ENCODE assay signal across 17 cellular contexts in genomic region chr4:38837849-38838248, GRCh38. TPM values are rescaled to one million over a fixed set of nuclear protein-coding genes. Genes with fewer than 3 reads are reported as not detected.
DNase-seq lines count a peak whose midpoint lies in the region; ATAC-seq and TF ChIP-seq lines count a peak whose summit lies in the region.
"Had no signal": no experiment of that assay in that cellular context is flagged by ENCODE, and none has a peak within 500 bp of the region (broad histone marks: within the 10 kb centered on the region; RNA-seq: fewer than 3 reads in every experiment).

No MANE protein-coding gene starts in this region.

- no peaks in the 10 kb centered on the region for H3F3A ChIP-seq in PC-3 (ENCODE audit: low read length, unreplicated experiment)

- POLR2A ChIA-PET in PC-3 (lab: Charles Lee; ENCODE audit: unreplicated experiment) = no interaction called here

- H3K27ac ChIP-seq in PC-3 (ENCODE audit: low read length) = peak overlapping the region; percentile 39
- H3K27ac ChIP-seq in ovary = no peak overlapping the region
- H3K27ac ChIP-seq: VCaP had no signal

- H3K9me3 ChIP-seq in PC-3 (ENCODE audit: low read length) (no peaks in the 10 kb centered on the region; the same call in 1 of the 2 replicates), ovary (no peaks in the 10 kb centered on the region)

- H3K9me2 ChIP-seq in PC-3 (replicated peaks; ENCODE audit: low read length) = no peaks in the 10 kb centered on the region

- no peaks in the 10 kb centered on the region for H4K20me1 ChIP-seq in PC-3 (ENCODE audit: low read length)

- no peak overlapping the region for H3K4me2 ChIP-seq in PC-3 (ENCODE audit: low read length)

- H2AFZ ChIP-seq in PC-3 (ENCODE audit: low read length) = no peak overlapping the region

- intact Hi-C loops in PC-3 (cut with micrococcal nuclease) (no loop called here), ovary (cut with DNase I) (no loop called here)

- H3K36me3 Mint-ChIP-seq in activated naive CD4-positive, alpha-beta T cell treated with anti-CD3 and anti-CD28 coated beads, Interleukin-2, amount 50 U/mL, for 72 hours = peaks cover 13 to 20% of the 10 kb centered on the region in 2 donors
- peaks cover 44% of the 10 kb centered on the region for H3K36me3 Mint-ChIP-seq in activated naive CD4-positive, alpha-beta T cell treated with anti-CD3 and anti-CD28 coated beads, Interleukin-2, amount 10 ng/mL, durations not matched to agents 7 days and 5 days
- no peaks in the 10 kb centered on the region for H3K36me3 Mint-ChIP-seq in central memory CD8-positive, alpha-beta T cell (ENCODE audit: insufficient read depth)
- H3K36me3 Mint-ChIP-seq in stimulated activated memory B cell treated with anti-CD40 and anti-IgM and Interleukin-4, amounts not matched to agents 10 μg/mL and 1 μg/mL and 100 μg/mL, for 72 hours = peaks cover 82% of the 10 kb centered on the region

- no peak overlapping the region for H3K4me3 Mint-ChIP-seq in activated naive CD4-positive, alpha-beta T cell treated with anti-CD3 and anti-CD28 coated beads, Interleukin-2, amount 10 ng/mL, durations not matched to agents 7 days and 5 days
- peak overlapping the region; percentile 43 for H3K4me3 Mint-ChIP-seq in central memory CD8-positive, alpha-beta T cell
- H3K4me3 Mint-ChIP-seq in stimulated activated memory B cell treated with anti-CD40 and anti-IgM and Interleukin-4, amounts not matched to agents 10 μg/mL and 1 μg/mL and 100 μg/mL, for 72 hours = peak overlapping the region; percentile 3

- BruUV-seq in PC-3 (replicated peaks; lab: Mats Ljungman, UMichigan) = no TSS peak

- no peak for TF ChIP-seq EP300 in ovary (IDR thresholded peaks at IDR 0.05)

- CTCF ChIA-PET in activated naive CD4-positive, alpha-beta T cell treated with anti-CD3 and anti-CD28 coated beads, Interleukin-2, amount 10 ng/mL, durations not matched to agents 7 days and 5 days (lab: Charles Lee) = interaction anchor here (1.1 kb wide), 1 partner anchor 32 kb away, joined by 3 read pairs; no protein-coding TSS in a partner anchor
- CTCF ChIA-PET in PC-3 (lab: Charles Lee) = no interaction called here

- H3K4me1 ChIP-seq in PC-3 (ENCODE audit: insufficient read depth, low read length) = peaks cover 9% of the 10 kb centered on the region; the same call in 1 of the 2 replicates
- H3K4me1 ChIP-seq in ovary (ENCODE audit: insufficient read depth) = no peaks in the 10 kb centered on the region

- no peaks in the 10 kb centered on the region for H3K79me2 ChIP-seq in PC-3 (ENCODE audit: low read length)

- H3K27me3 Mint-ChIP-seq in activated naive CD4-positive, alpha-beta T cell treated with anti-CD3 and anti-CD28 coated beads, Interleukin-2, amount 10 ng/mL, durations not matched to agents 7 days and 5 days = no peaks in the 10 kb centered on the region
- peaks cover 2% of the 10 kb centered on the region for H3K27me3 Mint-ChIP-seq in central memory CD8-positive, alpha-beta T cell
- no peaks in the 10 kb centered on the region for H3K27me3 Mint-ChIP-seq in stimulated activated memory B cell treated with anti-CD40 and anti-IgM and Interleukin-4, amounts not matched to agents 10 μg/mL and 1 μg/mL and 100 μg/mL, for 72 hours

- peak; percentile 33 to 52 for ATAC-seq in activated naive CD4-positive, alpha-beta T cell treated with anti-CD3 and anti-CD28 coated beads, Interleukin-2, amount 50 U/mL, for 72 hours
- peak; percentile 48 for ATAC-seq in PC-3
- ATAC-seq in central memory CD8-positive, alpha-beta T cell (replicated peaks; ENCODE audit: extremely low read depth, poor library complexity, severe bottlenecking) = no peak
- ATAC-seq in stimulated activated memory B cell treated with anti-CD40 and anti-IgM and Interleukin-4, amounts not matched to agents 10 μg/mL and 1 μg/mL and 100 μg/mL, for 72 hours = no peak
- no peak for ATAC-seq in HG02759 (IDR thresholded peaks at IDR 0.05; ENCODE audit: unreplicated experiment)

- TF ChIP-seq POLR2A in ovary (IDR thresholded peaks at IDR 0.05) = no peak

- no peak overlapping the region for H3K4me3 ChIP-seq in PC-3 (ENCODE audit: low read length)
- H3K4me3 ChIP-seq in ovary = no peak overlapping the region

- peaks cover 25% of the 10 kb centered on the region for H3K4me1 Mint-ChIP-seq in activated naive CD4-positive, alpha-beta T cell treated with anti-CD3 and anti-CD28 coated beads, Interleukin-2, amount 10 ng/mL, durations not matched to agents 7 days and 5 days
- H3K4me1 Mint-ChIP-seq in central memory CD8-positive, alpha-beta T cell = peaks cover 20% of the 10 kb centered on the region
- peaks cover 51% of the 10 kb centered on the region for H3K4me1 Mint-ChIP-seq in stimulated activated memory B cell treated with anti-CD40 and anti-IgM and Interleukin-4, amounts not matched to agents 10 μg/mL and 1 μg/mL and 100 μg/mL, for 72 hours

- H3K27ac Mint-ChIP-seq in activated naive CD4-positive, alpha-beta T cell treated with anti-CD3 and anti-CD28 coated beads, Interleukin-2, amount 50 U/mL, for 72 hours = no peak overlapping the region
- H3K27ac Mint-ChIP-seq in activated naive CD4-positive, alpha-beta T cell treated with anti-CD3 and anti-CD28 coated beads, Interleukin-2, amount 10 ng/mL, durations not matched to agents 7 days and 5 days = no peak overlapping the region
- H3K27ac Mint-ChIP-seq in central memory CD8-positive, alpha-beta T cell (ENCODE audit: low read depth) = peak overlapping the region; percentile 41
- peak overlapping the region; percentile 89 for H3K27ac Mint-ChIP-seq in stimulated activated memory B cell treated with anti-CD40 and anti-IgM and Interleukin-4, amounts not matched to agents 10 μg/mL and 1 μg/mL and 100 μg/mL, for 72 hours

- H3K36me3 ChIP-seq in PC-3 (ENCODE audit: low read depth, low read length) (peaks cover 3% of the 10 kb centered on the region; the same call in 1 of the 2 replicates), ovary (no peaks in the 10 kb centered on the region)

- no peaks in the 10 kb centered on the region for H3K27me3 ChIP-seq in PC-3 (ENCODE audit: low read length)
- no peaks in the 10 kb centered on the region for H3K27me3 ChIP-seq in ovary

- no peak overlapping the region for H3K9ac ChIP-seq in PC-3 (ENCODE audit: low read length)

- TF ChIP-seq CTCF in PC-3 (conservative IDR thresholded peaks at IDR 0.05; ENCODE audit: low read depth, low read length) (no peak), ovary (IDR thresholded peaks at IDR 0.05) (no peak)

- 72 to 79% (median 75%) methylated on average over 2 of the region's 2 CpGs for WGBS in ovary, 3 donors

- DNase-seq in activated naive CD4-positive, alpha-beta T cell treated with anti-CD3 and anti-CD28 coated beads, Interleukin-2, amount 50 U/mL, for 72 hours (ENCODE audit: low spot score in 2 of 2) = no peak
- no peak for DNase-seq in activated naive CD4-positive, alpha-beta T cell treated with anti-CD3 and anti-CD28 coated beads, Interleukin-2, amount 10 ng/mL, durations not matched to agents 7 days and 5 days
- DNase-seq in PC-3 (peak; percentile 60), NCI-H1417 (lab: John Stamatoyannopoulos, UW) (no peak), ovary (no peak)
- DNase-seq in central memory CD8-positive, alpha-beta T cell (ENCODE audit: low spot score in 2 of 2) = no peak
- DNase-seq: activated effector memory CD4-positive, alpha-beta T cell treated with anti-CD3 and anti-CD28 coated beads, Interleukin-2, amount 50 U/mL, for 16 hours; cortex of kidney; H7; islet precursor cell; NCI-H1694; NCI-H82; Right ventricle myocardium superior; stimulated activated CD4-positive, alpha-beta T cell treated with anti-CD3 and anti-CD28 coated beads, Interleukin-4, amount 100 ng/mL, for 1 hour had no signal

- H3K9me3 Mint-ChIP-seq in activated naive CD4-positive, alpha-beta T cell treated with anti-CD3 and anti-CD28 coated beads, Interleukin-2, amount 50 U/mL, for 72 hours = peaks cover 8 to 15% of the 10 kb centered on the region in 2 donors
- H3K9me3 Mint-ChIP-seq in activated naive CD4-positive, alpha-beta T cell treated with anti-CD3 and anti-CD28 coated beads, Interleukin-2, amount 10 ng/mL, durations not matched to agents 7 days and 5 days = peaks cover 40% of the 10 kb centered on the region
- peaks cover 7% of the 10 kb centered on the region for H3K9me3 Mint-ChIP-seq in central memory CD8-positive, alpha-beta T cell
- H3K9me3 Mint-ChIP-seq in stimulated activated memory B cell treated with anti-CD40 and anti-IgM and Interleukin-4, amounts not matched to agents 10 μg/mL and 1 μg/mL and 100 μg/mL, for 72 hours = peaks cover 22% of the 10 kb centered on the region

RNA-seq across cellular contexts. Expression of gene TLR6, which starts 18.8 kb away (rescaled TPM):
- total RNA-seq in activated naive CD4-positive, alpha-beta T cell treated with anti-CD3 and anti-CD28 coated beads, Interleukin-2, amount 50 U/mL, for 72 hours = 1 to 10 TPM; 3.7 to 5.1 TPM
- total RNA-seq in PC-3 (2014; rRNA removed) (0.92 and 1.2 TPM in 2 replicates), ovary (1 to 10 TPM; 1.9 to 5.0 (median 3.2) TPM)
- polyA plus RNA-seq in ovary = 1 to 10 TPM in 1 of 2 donors, under 1 TPM in 1; 0.52 to 2.5 TPM
- total RNA-seq: H7 had no signal

RNA-seq across cellular contexts. Expression of gene FAM114A1, which starts 29.8 kb away (rescaled TPM):
- total RNA-seq in activated naive CD4-positive, alpha-beta T cell treated with anti-CD3 and anti-CD28 coated beads, Interleukin-2, amount 50 U/mL, for 72 hours = 1 to 10 TPM in 1 of 2 donors, under 1 TPM in 1; 0.41 to 1.4 TPM
- 21.5 and 25.0 TPM in 2 replicates for total RNA-seq in PC-3 (2014; rRNA removed)
- 10 to 100 TPM; 70.3 to 99.7 (median 79.3) TPM for total RNA-seq in ovary
- 10 to 100 TPM; 32.8 to 93.8 TPM for polyA plus RNA-seq in ovary

RNA-seq across cellular contexts. Expression of gene TLR1, which starts 33.3 kb away (rescaled TPM):
- total RNA-seq in activated naive CD4-positive, alpha-beta T cell treated with anti-CD3 and anti-CD28 coated beads, Interleukin-2, amount 50 U/mL, for 72 hours = 1 to 10 TPM; 1.1 to 3.2 TPM
- total RNA-seq in PC-3 (2014; rRNA removed) (0.40 and 0.47 TPM in 2 replicates), ovary (10 to 100 TPM in 4 of 7 donors, 1 to 10 TPM in 3; 7.0 to 24.0 (median 10.1) TPM)
- polyA plus RNA-seq in ovary = 10 to 100 TPM in 1 of 2 donors, 1 to 10 TPM in 1; 5.0 to 10.1 TPM

RNA-seq across cellular contexts. Expression of gene TLR10, which starts 55.1 kb away (rescaled TPM):
- total RNA-seq in activated naive CD4-positive, alpha-beta T cell treated with anti-CD3 and anti-CD28 coated beads, Interleukin-2, amount 50 U/mL, for 72 hours = under 1 TPM in 1 of 2 donors, not detected in 1; 0.27 TPM
- total RNA-seq in PC-3 (2014; rRNA removed) (not detected in 2 replicates), ovary (1 to 10 TPM in 1 of 7 donors, under 1 TPM in 3, not detected in 3; 0.08 to 1.4 (median 0.23) TPM)
- under 1 TPM; 0.10 to 0.35 TPM for polyA plus RNA-seq in ovary
- total RNA-seq: H7, Right ventricle myocardium superior had no signal

Comparison
In these comparisons a context has a peak if more than half of its experiments do, and no peak if none do; other contexts are left out.
1. ATAC-seq: peak in activated naive CD4-positive, alpha-beta T cell treated with anti-CD3 and anti-CD28 coated beads, Interleukin-2, amount 50 U/mL, for 72 hours (2 of 2) and PC-3 (single experiment); none in central memory CD8-positive, alpha-beta T cell (single experiment), stimulated activated memory B cell treated with anti-CD40 and anti-IgM and Interleukin-4, amounts not matched to agents 10 μg/mL and 1 μg/mL and 100 μg/mL, for 72 hours (single experiment) and HG02759 (single experiment).
2. H3K27ac Mint-ChIP-seq: peak in central memory CD8-positive, alpha-beta T cell (single experiment) and stimulated activated memory B cell treated with anti-CD40 and anti-IgM and Interleukin-4, amounts not matched to agents 10 μg/mL and 1 μg/mL and 100 μg/mL, for 72 hours (single experiment); none in activated naive CD4-positive, alpha-beta T cell treated with anti-CD3 and anti-CD28 coated beads, Interleukin-2, amount 50 U/mL, for 72 hours (0 of 2) and activated naive CD4-positive, alpha-beta T cell treated with anti-CD3 and anti-CD28 coated beads, Interleukin-2, amount 10 ng/mL, durations not matched to agents 7 days and 5 days (single experiment).